In genomic region chr7:46076527-46076926, GRCh38 we compare ENCODE assay signal across 21 cellular contexts.
DNase-seq lines count a peak whose midpoint lies in the region; ATAC-seq and TF ChIP-seq lines count a peak whose summit lies in the region.
"Had no signal": no experiment of that assay in that cellular context is flagged by ENCODE, and none has a peak within 500 bp of the region (broad histone marks: within the 10 kb centered on the region; RNA-seq: fewer than 3 reads in every experiment).

No MANE protein-coding gene starts in this region.

- no peaks in the 10 kb centered on the region for H3K9me3 ChIP-seq in mesenchymal stem cell (ENCODE audit: control insufficient read depth, low read length)
- H3K9me3 ChIP-seq: BLaER1, SJCRH30 had no signal

- H3K27ac ChIP-seq in mesenchymal stem cell (ENCODE audit: low read length, poor library complexity, severe bottlenecking), result no peak overlapping the region
- H3K27ac ChIP-seq: BLaER1, SJCRH30 had no signal

- no peak overlapping the region for H3K18ac ChIP-seq in mesenchymal stem cell (ENCODE audit: low read depth in 1 of 2, low read length in 2 of 2)

- ATAC-seq in GM18868 (IDR thresholded peaks at IDR 0.05; ENCODE audit: unreplicated experiment), result no peak
- no peak for ATAC-seq in HG02970 (IDR thresholded peaks at IDR 0.05; ENCODE audit: low FRiP score, unreplicated experiment)
- ATAC-seq: HepG2, K562, PC-3 had no signal

- no peak overlapping the region for H2BK12ac ChIP-seq in mesenchymal stem cell (ENCODE audit: low read length in 2 of 2)

- DNase-seq in AG10803 (ENCODE audit: low read depth) (peak; percentile 23), cardiac fibroblast (ENCODE audit: low read depth in 2 of 2) (peak; percentile 22 to 24), mesenchymal stem cell (peak; percentile 41), skeletal muscle cell (ENCODE audit: low read depth) (peak; percentile 42)
- no peak for DNase-seq in effector CD4-positive, alpha-beta T cell
- DNase-seq: CD4-positive, CD25-positive, alpha-beta regulatory T cell; Kasumi-1; MV-4-11; NCI-H1105; NCI-H1436 treated with DMSO at 0.1 percent for 48 hours; NCI-H187 treated with DMSO at 0.1 percent for 48 hours; NCI-H446; NCI-H524 treated with DMSO at 0.1 percent for 48 hours; NCI-H774; PC-3; SJCRH30 had no signal

- H3K36me3 ChIP-seq in mesenchymal stem cell (ENCODE audit: control insufficient read depth in 1 of 2, insufficient read depth in 2 of 2, low read depth in 1 of 2, low read length in 2 of 2), result no peaks in the 10 kb centered on the region
- H3K36me3 ChIP-seq: BLaER1, SJCRH30 had no signal

- no peak overlapping the region for H2AFZ ChIP-seq in mesenchymal stem cell (ENCODE audit: low read depth, low read length)

- WGBS in mesenchymal stem cell, result 71% methylated on average over 1 of the region's 1 CpG

- TF ChIP-seq CTCF in AG10803 (conservative IDR thresholded peaks at IDR 0.05; ENCODE audit: low read length), result no peak
- no peak for TF ChIP-seq CTCF in cardiac fibroblast (IDR thresholded peaks at IDR 0.05; ENCODE audit: low read depth, low read length)

- no peak overlapping the region for H4K8ac ChIP-seq in mesenchymal stem cell (ENCODE audit: low read length)

- no peak overlapping the region for H3K14ac ChIP-seq in mesenchymal stem cell (ENCODE audit: low read length in 2 of 2)

- no peaks in the 10 kb centered on the region for H3K79me1 ChIP-seq in mesenchymal stem cell (replicated peaks; ENCODE audit: low read length, poor library complexity, severe bottlenecking)

- H3K4me2 ChIP-seq in mesenchymal stem cell (ENCODE audit: low read length, poor library complexity, severe bottlenecking), result no peak overlapping the region
- H3K4me2 ChIP-seq: BLaER1 had no signal

- no peak overlapping the region for H3K4me3 ChIP-seq in AG10803 (ENCODE audit: low read length)
- H3K4me3 ChIP-seq in cardiac fibroblast (replicated peaks in 1 of 2; ENCODE audit: low read depth in 2 of 2, low read length in 2 of 2), result no peak overlapping the region
- no peak overlapping the region for H3K4me3 ChIP-seq in mesenchymal stem cell (ENCODE audit: insufficient read depth in 1 of 2, low read depth in 1 of 2, low read length in 2 of 2)
- H3K4me3 ChIP-seq in skeletal muscle cell (ENCODE audit: low read depth, low read length), result no peak overlapping the region
- H3K4me3 ChIP-seq: BLaER1, K562, SJCRH30 had no signal

- no peak overlapping the region for H3K9ac ChIP-seq in mesenchymal stem cell (ENCODE audit: low read length)
- H3K9ac ChIP-seq: BLaER1 had no signal

- no peaks in the 10 kb centered on the region for H3K27me3 ChIP-seq in mesenchymal stem cell (ENCODE audit: control insufficient read depth in 1 of 2, insufficient read depth in 1 of 2, low read length in 2 of 2)
- H3K27me3 ChIP-seq: BLaER1, SJCRH30 had no signal

- H2AK5ac ChIP-seq in mesenchymal stem cell (ENCODE audit: low read length, severe bottlenecking), result no peak overlapping the region

- H2BK5ac ChIP-seq in mesenchymal stem cell (ENCODE audit: low read depth, low read length, poor library complexity, severe bottlenecking), result no peak overlapping the region

- no peak overlapping the region for H3K4ac ChIP-seq in mesenchymal stem cell (ENCODE audit: low read depth in 1 of 2, low read length in 2 of 2)

- H4K91ac ChIP-seq in mesenchymal stem cell (ENCODE audit: low read length), result no peak overlapping the region

- peaks cover 1% of the 10 kb centered on the region for H3K4me1 ChIP-seq in mesenchymal stem cell (ENCODE audit: control insufficient read depth, insufficient read depth, low read depth, low read length)
- H3K4me1 ChIP-seq: BLaER1, SJCRH30 had no signal

- H2BK120ac ChIP-seq in mesenchymal stem cell (ENCODE audit: low read depth, low read length), result no peak overlapping the region

- H3K23ac ChIP-seq in mesenchymal stem cell (ENCODE audit: low read length in 2 of 2), result no peak overlapping the region

- no peak overlapping the region for H2BK15ac ChIP-seq in mesenchymal stem cell (ENCODE audit: low read depth, poor library complexity, severe bottlenecking)
